In the genomic region with DNA sequence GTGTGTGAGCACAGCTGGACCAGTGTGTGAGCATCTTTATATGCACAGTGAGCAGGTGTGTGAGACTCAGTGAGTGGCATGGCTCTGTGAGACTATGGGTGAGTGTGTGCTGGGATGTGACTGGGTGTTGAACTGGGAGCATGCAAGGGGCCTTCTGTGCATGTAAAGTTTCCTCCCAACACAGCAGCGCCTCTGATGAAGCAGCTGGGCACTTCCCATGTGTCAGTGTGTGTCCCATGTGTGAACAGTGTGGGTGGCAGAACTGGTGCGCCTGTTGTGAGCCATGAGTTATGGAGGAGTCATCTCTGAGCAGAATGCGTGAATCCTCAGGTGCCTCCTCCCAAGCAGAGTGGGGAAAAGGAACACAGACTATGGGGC, we compare ENCODE assay signal across 1 cellular context.
TF ChIP-seq lines count a peak whose summit lies in the region.

No MANE protein-coding gene starts in this region.

TF ChIP-seq in HepG2, 621 proteins besides CTCF, POLR2A, EP300 and RAD21:
- TF ChIP-seq ZNF883 (CRISPR knock-in tag; IDR thresholded peaks at IDR 0.05; ENCODE audit: not compliant biosample characterization) (no peak), MIXL1 (CRISPR knock-in tag; IDR thresholded peaks at IDR 0.05) (no peak)
- TF ChIP-seq, protein P1, sequence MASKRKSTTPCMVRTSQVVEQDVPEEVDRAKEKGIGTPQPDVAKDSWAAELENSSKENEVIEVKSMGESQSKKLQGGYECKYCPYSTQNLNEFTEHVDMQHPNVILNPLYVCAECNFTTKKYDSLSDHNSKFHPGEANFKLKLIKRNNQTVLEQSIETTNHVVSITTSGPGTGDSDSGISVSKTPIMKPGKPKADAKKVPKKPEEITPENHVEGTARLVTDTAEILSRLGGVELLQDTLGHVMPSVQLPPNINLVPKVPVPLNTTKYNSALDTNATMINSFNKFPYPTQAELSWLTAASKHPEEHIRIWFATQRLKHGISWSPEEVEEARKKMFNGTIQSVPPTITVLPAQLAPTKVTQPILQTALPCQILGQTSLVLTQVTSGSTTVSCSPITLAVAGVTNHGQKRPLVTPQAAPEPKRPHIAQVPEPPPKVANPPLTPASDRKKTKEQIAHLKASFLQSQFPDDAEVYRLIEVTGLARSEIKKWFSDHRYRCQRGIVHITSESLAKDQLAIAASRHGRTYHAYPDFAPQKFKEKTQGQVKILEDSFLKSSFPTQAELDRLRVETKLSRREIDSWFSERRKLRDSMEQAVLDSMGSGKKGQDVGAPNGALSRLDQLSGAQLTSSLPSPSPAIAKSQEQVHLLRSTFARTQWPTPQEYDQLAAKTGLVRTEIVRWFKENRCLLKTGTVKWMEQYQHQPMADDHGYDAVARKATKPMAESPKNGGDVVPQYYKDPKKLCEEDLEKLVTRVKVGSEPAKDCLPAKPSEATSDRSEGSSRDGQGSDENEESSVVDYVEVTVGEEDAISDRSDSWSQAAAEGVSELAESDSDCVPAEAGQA (IDR thresholded peaks at IDR 0.05; ENCODE audit: low read depth), result no peak
- TF ChIP-seq, protein P1 (CRISPR knock-in tag; IDR thresholded peaks at IDR 0.05; ENCODE audit: borderline replicate concordance), result no peak
